ENCODE assay signal across 8 cellular contexts in genomic region chr9:136309101-136309801, GRCh38.
DNase-seq lines count a peak whose midpoint lies in the region; ATAC-seq and TF ChIP-seq lines count a peak whose summit lies in the region.
"Had no signal": no experiment of that assay in that cellular context is flagged by ENCODE, and none has a peak within 500 bp of the region (broad histone marks: within the 10 kb centered on the region; RNA-seq: fewer than 3 reads in every experiment).

No MANE protein-coding gene starts in this region.

- H3K27ac ChIP-seq in RWPE1: peak overlapping the region; percentile 17

- POLR2A ChIA-PET in RWPE1 (lab: Yijun Ruan, JAX; ENCODE audit: low non-redundant PET): no interaction called here

- TF ChIP-seq CTCF in RWPE1 (conservative IDR thresholded peaks at IDR 0.05; ENCODE audit: low read depth): no peak

- ATAC-seq in GM21423 (IDR thresholded peaks at IDR 0.05; ENCODE audit: unreplicated experiment): no peak

- CTCF ChIA-PET in RWPE1 (lab: Yijun Ruan, JAX): interaction anchor here (0.6 to 1.4 kb wide), 2 partner anchors 31 to 46 kb away, joined by 3 to 5 read pairs; no protein-coding TSS in a partner anchor

- peak; percentile 24 for DNase-seq in GF-D8 (lab: John Stamatoyannopoulos, UW)
- DNase-seq in NCI-H1694 (lab: John Stamatoyannopoulos, UW): peak; percentile 95
- DNase-seq in RWPE1 (ENCODE audit: low spot score): no peak
- peak; percentile 64 for DNase-seq in retina
- no peak for DNase-seq in NK-92 treated with Interleukin-12 subunit alpha and Interleukin-12 subunit beta, amount 100 ng/mL, for 24 hours (lab: John Stamatoyannopoulos, UW)
- no peak for DNase-seq in activated CD4-positive, alpha-beta T cell treated with anti-CD3 and anti-CD28 coated beads for 4 hours
- DNase-seq: HCEC 1CT had no signal

Comparison
In these comparisons a context has a peak if more than half of its experiments do, and no peak if none do; other contexts are left out.
1. DNase-seq: peak in GF-D8 (single experiment), NCI-H1694 (single experiment) and retina (single experiment); none in RWPE1 (single experiment), NK-92 treated with Interleukin-12 subunit alpha and Interleukin-12 subunit beta, amount 100 ng/mL, for 24 hours (single experiment) and activated CD4-positive, alpha-beta T cell treated with anti-CD3 and anti-CD28 coated beads for 4 hours (0 of 2).